Comparison of ENCODE assay signal across 8 cellular contexts in genomic region chr7:45922810-45923209, GRCh38. TPM values are rescaled to one million over a fixed set of nuclear protein-coding genes. Genes with fewer than 3 reads are reported as not detected.
DNase-seq lines count a peak whose midpoint lies in the region; ATAC-seq and TF ChIP-seq lines count a peak whose summit lies in the region.

No MANE protein-coding gene starts in this region.

- H3K4me1 ChIP-seq in iPS-15b (ENCODE audit: control insufficient read depth, insufficient read depth, low read length) (peaks cover 18% of the 10 kb centered on the region), suprapubic skin (peaks cover 54% of the 10 kb centered on the region)

- CTCF ChIA-PET in activated CD4-positive, alpha-beta T cell treated with anti-CD3 and anti-CD28 coated beads, Interleukin-2, amount 10 ng/mL, durations not matched to agents 7 days and 5 days (lab: Charles Lee), result interaction anchor here (0.5 to 2.6 kb wide), 6 partner anchors 12 to 733 kb away, joined by 3 to 7 read pairs (median 4); no protein-coding TSS in a partner anchor

- H3K4me3 ChIP-seq in iPS-15b (ENCODE audit: low read depth, low read length) (peak overlapping the region; percentile 66), suprapubic skin (peak overlapping the region; percentile 55)

- 9% methylated on average over 11 of the region's 11 CpGs for WGBS in suprapubic skin

- peaks cover 43% of the 10 kb centered on the region for H3K4me1 Mint-ChIP-seq in activated CD4-positive, alpha-beta T cell treated with anti-CD3 and anti-CD28 coated beads, Interleukin-2, amount 10 ng/mL, durations not matched to agents 7 days and 5 days
- peaks cover 20% of the 10 kb centered on the region for H3K4me1 Mint-ChIP-seq in activated T-helper 1 cell treated with anti-CD3 and anti-CD28 coated beads, Interleukin-12 subunit alpha, Interleukin-12 subunit beta, Interleukin-2, Interleukin-4 antibody, amounts not matched to agents 30 ng/mL and 10 ng/mL and 1 ng/mL, durations not matched to agents 14 hours and 24 hours and 36 hours (ENCODE audit: low read depth)

- POLR2A ChIA-PET in activated CD4-positive, alpha-beta T cell treated with anti-CD3 and anti-CD28 coated beads, Interleukin-2, amount 10 ng/mL, durations not matched to agents 7 days and 5 days (lab: Charles Lee), result no interaction called here

- H3K27ac ChIP-seq in suprapubic skin, result peak overlapping the region; percentile 2

- TF ChIP-seq CTCF in suprapubic skin (IDR thresholded peaks at IDR 0.05), result no peak

- peak overlapping the region; percentile 80 for H3K27ac Mint-ChIP-seq in activated CD4-positive, alpha-beta T cell treated with anti-CD3 and anti-CD28 coated beads, Interleukin-2, amount 10 ng/mL, durations not matched to agents 7 days and 5 days
- peak overlapping the region; percentile 20 for H3K27ac Mint-ChIP-seq in activated T-helper 1 cell treated with anti-CD3 and anti-CD28 coated beads, Interleukin-12 subunit alpha, Interleukin-12 subunit beta, Interleukin-2, Interleukin-4 antibody, amounts not matched to agents 30 ng/mL and 10 ng/mL and 1 ng/mL, durations not matched to agents 14 hours and 24 hours and 36 hours

- no peak overlapping the region for H3K9ac ChIP-seq in iPS-15b (ENCODE audit: low read depth, low read length)

- H3K27me3 ChIP-seq in iPS-15b (ENCODE audit: control insufficient read depth, insufficient read depth, low read length), result peaks cover 50% of the 10 kb centered on the region
- H3K27me3 ChIP-seq in suprapubic skin, result peaks cover 20% of the 10 kb centered on the region

- intact Hi-C loops in activated T-helper 1 cell treated with anti-CD3 and anti-CD28 coated beads, Interleukin-12 subunit alpha, Interleukin-12 subunit beta, Interleukin-2, Interleukin-4 antibody, amounts not matched to agents 30 ng/mL and 10 ng/mL and 1 ng/mL, durations not matched to agents 14 hours and 24 hours and 36 hours (cut with micrococcal nuclease), result loop anchor here (2.0 kb wide), 1 partner anchor 430 kb away; no protein-coding TSS in a partner anchor

- no peak for TF ChIP-seq EP300 in suprapubic skin (IDR thresholded peaks at IDR 0.05)

- no peak for TF ChIP-seq POLR2A in suprapubic skin (IDR thresholded peaks at IDR 0.05)

- no peaks in the 10 kb centered on the region for H3K9me3 Mint-ChIP-seq in activated CD4-positive, alpha-beta T cell treated with anti-CD3 and anti-CD28 coated beads, Interleukin-2, amount 10 ng/mL, durations not matched to agents 7 days and 5 days
- no peaks in the 10 kb centered on the region for H3K9me3 Mint-ChIP-seq in activated T-helper 1 cell treated with anti-CD3 and anti-CD28 coated beads, Interleukin-12 subunit alpha, Interleukin-12 subunit beta, Interleukin-2, Interleukin-4 antibody, amounts not matched to agents 30 ng/mL and 10 ng/mL and 1 ng/mL, durations not matched to agents 14 hours and 24 hours and 36 hours

- H3K36me3 ChIP-seq in iPS-15b (ENCODE audit: control insufficient read depth, insufficient read depth, low read length), result no peaks in the 10 kb centered on the region
- H3K36me3 ChIP-seq in suprapubic skin, result no peaks in the 10 kb centered on the region

- H3K9me3 ChIP-seq in iPS-15b (ENCODE audit: control insufficient read depth, insufficient read depth, low read length), result no peaks in the 10 kb centered on the region
- H3K9me3 ChIP-seq in suprapubic skin, result no peaks in the 10 kb centered on the region

- no peaks in the 10 kb centered on the region for H3K36me3 Mint-ChIP-seq in activated CD4-positive, alpha-beta T cell treated with anti-CD3 and anti-CD28 coated beads, Interleukin-2, amount 10 ng/mL, durations not matched to agents 7 days and 5 days (ENCODE audit: low read depth)
- H3K36me3 Mint-ChIP-seq in activated T-helper 1 cell treated with anti-CD3 and anti-CD28 coated beads, Interleukin-12 subunit alpha, Interleukin-12 subunit beta, Interleukin-2, Interleukin-4 antibody, amounts not matched to agents 30 ng/mL and 10 ng/mL and 1 ng/mL, durations not matched to agents 14 hours and 24 hours and 36 hours (ENCODE audit: low read depth), result no peaks in the 10 kb centered on the region

- peaks cover 78% of the 10 kb centered on the region for H3K27me3 Mint-ChIP-seq in activated CD4-positive, alpha-beta T cell treated with anti-CD3 and anti-CD28 coated beads, Interleukin-2, amount 10 ng/mL, durations not matched to agents 7 days and 5 days
- H3K27me3 Mint-ChIP-seq in activated T-helper 1 cell treated with anti-CD3 and anti-CD28 coated beads, Interleukin-12 subunit alpha, Interleukin-12 subunit beta, Interleukin-2, Interleukin-4 antibody, amounts not matched to agents 30 ng/mL and 10 ng/mL and 1 ng/mL, durations not matched to agents 14 hours and 24 hours and 36 hours (ENCODE audit: insufficient read depth), result peaks cover 52% of the 10 kb centered on the region

- no peak for ATAC-seq in HG02973 (IDR thresholded peaks at IDR 0.05; ENCODE audit: unreplicated experiment)

- peak overlapping the region; percentile 26 for H3K4me3 Mint-ChIP-seq in activated CD4-positive, alpha-beta T cell treated with anti-CD3 and anti-CD28 coated beads, Interleukin-2, amount 10 ng/mL, durations not matched to agents 7 days and 5 days
- H3K4me3 Mint-ChIP-seq in activated T-helper 1 cell treated with anti-CD3 and anti-CD28 coated beads, Interleukin-12 subunit alpha, Interleukin-12 subunit beta, Interleukin-2, Interleukin-4 antibody, amounts not matched to agents 30 ng/mL and 10 ng/mL and 1 ng/mL, durations not matched to agents 14 hours and 24 hours and 36 hours, result peak overlapping the region; percentile 31

- DNase-seq in activated CD4-positive, alpha-beta T cell treated with anti-CD3 and anti-CD28 coated beads, Interleukin-2, amount 10 ng/mL, durations not matched to agents 7 days and 5 days, result peak; percentile 44
- DNase-seq in activated CD4-positive, alpha-beta T cell treated with anti-CD3 and anti-CD28 coated beads for 48 hours, result no peak
- DNase-seq in activated T-helper 1 cell treated with anti-CD3 and anti-CD28 coated beads, Interleukin-12 subunit alpha, Interleukin-12 subunit beta, Interleukin-2, Interleukin-4 antibody, amounts not matched to agents 30 ng/mL and 10 ng/mL and 1 ng/mL, durations not matched to agents 14 hours and 24 hours and 36 hours (ENCODE audit: low spot score), result no peak
- no peak for DNase-seq in suprapubic skin (ENCODE audit: low spot score in 2 of 2)
- no peak for DNase-seq in COLO668 (lab: John Stamatoyannopoulos, UW; ENCODE audit: unreplicated experiment)
- DNase-seq in SHP77 (lab: John Stamatoyannopoulos, UW), result no peak

RNA-seq across cellular contexts. Expression of gene IGFBP3, which starts 1.7 kb away (rescaled TPM):
- 1 to 10 TPM; 4.0 to 4.1 TPM for total RNA-seq in activated CD4-positive, alpha-beta T cell treated with anti-CD3 and anti-CD28 coated beads, Interleukin-2, amount 10 ng/mL, durations not matched to agents 7 days and 5 days
- 1.2 and 1.3 TPM in 2 replicates for total RNA-seq in activated T-helper 1 cell treated with anti-CD3 and anti-CD28 coated beads, Interleukin-12 subunit alpha, Interleukin-12 subunit beta, Interleukin-2, Interleukin-4 antibody, amounts not matched to agents 30 ng/mL and 10 ng/mL and 1 ng/mL, durations not matched to agents 14 hours and 24 hours and 36 hours
- 100 to 1,000 TPM; 120 to 519 (median 223) TPM for total RNA-seq in suprapubic skin

RNA-seq across cellular contexts. Expression of gene IGFBP1, which starts 34.5 kb away (rescaled TPM):
- not detected for total RNA-seq in activated CD4-positive, alpha-beta T cell treated with anti-CD3 and anti-CD28 coated beads, Interleukin-2, amount 10 ng/mL, durations not matched to agents 7 days and 5 days
- not detected in 2 replicates for total RNA-seq in activated T-helper 1 cell treated with anti-CD3 and anti-CD28 coated beads, Interleukin-12 subunit alpha, Interleukin-12 subunit beta, Interleukin-2, Interleukin-4 antibody, amounts not matched to agents 30 ng/mL and 10 ng/mL and 1 ng/mL, durations not matched to agents 14 hours and 24 hours and 36 hours
- under 1 TPM in 1 of 4 donors, not detected in 3; 0.48 TPM for total RNA-seq in suprapubic skin

RNA-seq across cellular contexts. Expression of gene CCDC201, which starts 49.9 kb away (rescaled TPM):
- total RNA-seq in activated CD4-positive, alpha-beta T cell treated with anti-CD3 and anti-CD28 coated beads, Interleukin-2, amount 10 ng/mL, durations not matched to agents 7 days and 5 days, result not detected
- total RNA-seq in activated T-helper 1 cell treated with anti-CD3 and anti-CD28 coated beads, Interleukin-12 subunit alpha, Interleukin-12 subunit beta, Interleukin-2, Interleukin-4 antibody, amounts not matched to agents 30 ng/mL and 10 ng/mL and 1 ng/mL, durations not matched to agents 14 hours and 24 hours and 36 hours, result not detected in 2 replicates
- total RNA-seq in suprapubic skin, result not detected

Comparison
In these comparisons a context has a peak if more than half of its experiments do, and no peak if none do; other contexts are left out.
1. RNA of gene IGFBP3, which starts 1.7 kb away (total RNA-seq): 120 to 519 TPM in suprapubic skin; 4.0 to 4.1 TPM in activated CD4-positive, alpha-beta T cell treated with anti-CD3 and anti-CD28 coated beads, Interleukin-2, amount 10 ng/mL, durations not matched to agents 7 days and 5 days and 1.2 to 1.3 TPM in activated T-helper 1 cell treated with anti-CD3 and anti-CD28 coated beads, Interleukin-12 subunit alpha, Interleukin-12 subunit beta, Interleukin-2, Interleukin-4 antibody, amounts not matched to agents 30 ng/mL and 10 ng/mL and 1 ng/mL, durations not matched to agents 14 hours and 24 hours and 36 hours; every median in the first group is over 10 times any median in the second.